23 cellular contexts compared by ENCODE assay signal in genomic region chr9:100019541-100019940, GRCh38.
"Had no signal": no experiment of that assay in that cellular context is flagged by ENCODE, and none has a peak within 500 bp of the region (broad histone marks: within the 10 kb centered on the region; RNA-seq: fewer than 3 reads in every experiment).

No MANE protein-coding gene starts in this region.

- DNase-seq: effector CD4-positive, alpha-beta T cell; endodermal cell; erythroblast; foreskin keratinocyte; kidney; left cardiac atrium; left ventricle myocardium inferior; lower lobe of right lung; mesendoderm; naive thymus-derived CD4-positive, alpha-beta T cell; nucleus accumbens; ovary; right cardiac atrium; stimulated activated CD4-positive, alpha-beta T cell treated with anti-CD3 and anti-CD28 coated beads, Interleukin-4, amount 100 ng/mL, for 1 hour; stimulated activated CD8-positive, alpha-beta memory T cell treated with anti-CD3 and anti-CD28 coated beads, Interleukin-4, amount 100 ng/mL, for 48 hours; stimulated activated naive CD8-positive, alpha-beta T cell treated with anti-CD3 and anti-CD28 coated beads, Interleukin-15, amount 100 ng/mL, for 72 hours; testis; upper lobe of right lung had no signal

- H3K4me1 ChIP-seq: foreskin keratinocyte, left ventricle myocardium inferior, lower lobe of right lung, neural progenitor cell, testis, tibial nerve, upper lobe of right lung, vagina had no signal

- H3K27ac ChIP-seq: coronary artery, foreskin keratinocyte, left ventricle myocardium inferior, lower lobe of right lung, neural progenitor cell, ovary, testis, tibial nerve, upper lobe of right lung, vagina had no signal

- ATAC-seq: foreskin keratinocyte; left cardiac atrium; lower lobe of right lung; naive thymus-derived CD4-positive, alpha-beta T cell; right cardiac atrium; stimulated activated memory B cell treated with anti-CD40 and anti-IgM and Interleukin-4, amounts not matched to agents 10 μg/mL and 1 μg/mL and 100 μg/mL, for 72 hours; stimulated activated naive CD8-positive, alpha-beta T cell treated with anti-CD3 and anti-CD28 coated beads, Interleukin-15, amount 100 ng/mL, for 72 hours; upper lobe of right lung had no signal

- H3K36me3 ChIP-seq: neural progenitor cell, ovary had no signal

- H3K4me1 Mint-ChIP-seq: neural progenitor cell; stimulated activated naive CD8-positive, alpha-beta T cell treated with anti-CD3 and anti-CD28 coated beads, Interleukin-15, amount 100 ng/mL, for 72 hours had no signal

- H3K27me3 ChIP-seq: foreskin keratinocyte, neural progenitor cell, ovary, testis, tibial nerve, upper lobe of right lung, vagina had no signal

- H3K9me3 Mint-ChIP-seq: endodermal cell; naive thymus-derived CD4-positive, alpha-beta T cell; neural progenitor cell; stimulated activated memory B cell treated with anti-CD40 and anti-IgM and Interleukin-4, amounts not matched to agents 10 μg/mL and 1 μg/mL and 100 μg/mL, for 72 hours; stimulated activated naive CD8-positive, alpha-beta T cell treated with anti-CD3 and anti-CD28 coated beads, Interleukin-15, amount 100 ng/mL, for 72 hours had no signal

- H3K27ac Mint-ChIP-seq: endodermal cell; neural progenitor cell; stimulated activated memory B cell treated with anti-CD40 and anti-IgM and Interleukin-4, amounts not matched to agents 10 μg/mL and 1 μg/mL and 100 μg/mL, for 72 hours had no signal

- H3K4me3 Mint-ChIP-seq: endodermal cell; naive thymus-derived CD4-positive, alpha-beta T cell; neural progenitor cell; stimulated activated memory B cell treated with anti-CD40 and anti-IgM and Interleukin-4, amounts not matched to agents 10 μg/mL and 1 μg/mL and 100 μg/mL, for 72 hours; stimulated activated naive CD8-positive, alpha-beta T cell treated with anti-CD3 and anti-CD28 coated beads, Interleukin-15, amount 100 ng/mL, for 72 hours had no signal

- H3K4me3 ChIP-seq: coronary artery, left ventricle myocardium inferior, lower lobe of right lung, neural progenitor cell, ovary, testis, tibial nerve, upper lobe of right lung, vagina had no signal

- H3K9me3 ChIP-seq: left ventricle myocardium inferior, lower lobe of right lung, ovary, testis, upper lobe of right lung, vagina had no signal

- H3K27me3 Mint-ChIP-seq: naive thymus-derived CD4-positive, alpha-beta T cell; stimulated activated memory B cell treated with anti-CD40 and anti-IgM and Interleukin-4, amounts not matched to agents 10 μg/mL and 1 μg/mL and 100 μg/mL, for 72 hours; stimulated activated naive CD8-positive, alpha-beta T cell treated with anti-CD3 and anti-CD28 coated beads, Interleukin-15, amount 100 ng/mL, for 72 hours had no signal
